8 cellular contexts compared by ENCODE assay signal in the genomic region with DNA sequence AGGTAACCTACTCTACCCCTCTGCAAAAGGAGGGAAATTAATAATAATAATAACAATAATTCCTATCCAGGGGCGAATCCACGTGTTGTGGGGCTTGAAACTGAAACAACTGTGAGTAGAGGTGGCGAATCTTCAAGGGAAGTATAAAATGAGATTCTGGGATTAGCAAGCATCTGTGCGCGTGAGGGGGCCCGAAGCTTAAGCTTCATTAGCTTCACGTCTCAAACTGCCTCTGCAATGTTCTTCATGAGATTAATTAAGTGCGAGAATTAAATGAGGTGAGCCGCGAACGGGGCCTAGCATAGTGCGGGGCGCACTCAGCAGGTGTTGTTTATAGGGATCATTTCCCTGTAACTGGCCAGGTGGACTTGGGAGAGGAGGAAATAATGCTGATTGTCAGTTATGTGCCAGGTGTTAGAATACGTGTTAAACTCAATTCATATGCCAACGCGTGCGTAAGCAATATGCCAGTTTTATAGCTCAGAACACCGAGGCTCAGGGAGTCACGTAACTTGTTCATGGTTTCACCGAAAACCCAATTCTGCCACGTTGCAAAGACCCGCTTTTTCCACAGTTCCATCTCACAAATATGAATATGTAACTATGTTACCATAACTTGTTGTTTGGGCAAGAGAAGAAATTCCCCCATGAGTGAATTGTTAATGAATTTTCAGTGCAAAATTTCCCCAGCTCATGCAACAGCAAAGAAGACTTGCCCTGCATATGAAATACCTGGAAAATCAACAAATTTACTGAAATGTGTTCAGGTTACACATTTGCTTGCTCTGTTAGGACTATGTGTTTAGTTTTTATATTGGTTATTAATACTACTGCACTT. TPM values are rescaled to one million over a fixed set of nuclear protein-coding genes. Genes with fewer than 3 reads are reported as not detected.
DNase-seq lines count a peak whose midpoint lies in the region; ATAC-seq and TF ChIP-seq lines count a peak whose summit lies in the region.

No MANE protein-coding gene starts in this region.

- H3K79me2 ChIP-seq in mammary epithelial cell (ENCODE audit: insufficient read depth, low read length), result no peaks in the 10 kb centered on the region

- intact Hi-C loops in heart left ventricle (cut with DNase I), result no loop called here
- intact Hi-C loops in Right ventricle myocardium superior (cut with DNase I), result no loop called here
- intact Hi-C loops in mammary epithelial cell (cut with micrococcal nuclease), result no loop called here

- no peaks in the 10 kb centered on the region for H3K36me3 ChIP-seq in heart left ventricle
- no peaks in the 10 kb centered on the region for H3K36me3 ChIP-seq in mammary epithelial cell (ENCODE audit: insufficient read depth, low read length)
- H3K36me3 ChIP-seq in mucosa of stomach (ENCODE audit: control insufficient read depth, insufficient read depth, low read length), result no peaks in the 10 kb centered on the region

- H3K4me2 ChIP-seq in mammary epithelial cell (ENCODE audit: insufficient read depth, low read depth, low read length), result peak overlapping the region; percentile 100

- no peak for TF ChIP-seq POLR2A in heart left ventricle (IDR thresholded peaks at IDR 0.05)

- peak overlapping the region; percentile 96 for H2AFZ ChIP-seq in mammary epithelial cell (ENCODE audit: low read depth, low read length)

- DNase-seq in heart left ventricle, result no peak
- no peak for DNase-seq in Right ventricle myocardium superior
- peak; percentile 81 to 92 for DNase-seq in NCI-H524 (lab: John Stamatoyannopoulos, UW)
- no peak for DNase-seq in mammary epithelial cell
- no peak for DNase-seq in cerebellar nuclear complex (lab: John Stamatoyannopoulos, UW)

- no peaks in the 10 kb centered on the region for H3K9me3 ChIP-seq in heart left ventricle
- no peaks in the 10 kb centered on the region for H3K9me3 ChIP-seq in mammary epithelial cell (replicated peaks; ENCODE audit: insufficient read depth, low read length)
- H3K9me3 ChIP-seq in mucosa of stomach (ENCODE audit: control insufficient read depth, low read length), result no peaks in the 10 kb centered on the region

- TF ChIP-seq CTCF in heart left ventricle (IDR thresholded peaks at IDR 0.05), result no peak
- no peak for TF ChIP-seq CTCF in mammary epithelial cell (conservative IDR thresholded peaks at IDR 0.05 in 1 of 2, IDR thresholded peaks at IDR 0.05 in 1 of 2; ENCODE audit: extremely low read depth in 1 of 2, insufficient read depth in 1 of 2, low read depth in 1 of 2, low read length in 2 of 2)

- BruUV-seq in mammary epithelial cell (replicated peaks; lab: Mats Ljungman, UMichigan), result no TSS peak

- H3K9ac ChIP-seq in mammary epithelial cell (ENCODE audit: insufficient read depth, low read length) (no peak overlapping the region), mucosa of stomach (ENCODE audit: low read length) (peak overlapping the region; percentile 78)

- H3K27me3 ChIP-seq in heart left ventricle (peaks cover 0 to 38% (median 3%) of the 10 kb centered on the region in 9 donors), mammary epithelial cell (ENCODE audit: insufficient read depth, low read length) (peaks cover 13% of the 10 kb centered on the region), mucosa of stomach (ENCODE audit: control insufficient read depth, insufficient read depth, low read length) (peaks cover 20% of the 10 kb centered on the region)

- no peaks in the 10 kb centered on the region for H4K20me1 ChIP-seq in mammary epithelial cell (ENCODE audit: insufficient read depth, low read length)

- WGBS in heart left ventricle, 4 donors, result 29 to 42% (median 34%) methylated on average over 22 of the region's 22 CpGs
- WGBS in mammary epithelial cell (ENCODE audit: low coverage, missing lambda C conversion rate), result 70% methylated on average over 22 of the region's 22 CpGs

- in situ Hi-C loops in mammary epithelial cell (cut with MboI; ENCODE audit: low sequenced_read_pairs in 2 of 2), result no loop called here

- CTCF ChIA-PET in mammary epithelial cell (lab: Charles Lee; ENCODE audit: low non-redundant PET), result no interaction called here

- H3K4me1 ChIP-seq in heart left ventricle (peaks cover 0 to 23% (median 14%) of the 10 kb centered on the region in 12 donors), mammary epithelial cell (ENCODE audit: insufficient read depth, low read length) (peaks cover 12% of the 10 kb centered on the region), mucosa of stomach (ENCODE audit: control insufficient read depth, insufficient read depth, low read length) (peaks cover 8% of the 10 kb centered on the region)

- dilution Hi-C loops in mammary epithelial cell (cut with HindIII; ENCODE audit: low sequenced_read_pairs), result no loop called here

- peak overlapping the region; percentile 52 to 81 (median 70) for H3K4me3 ChIP-seq in heart left ventricle
- H3K4me3 ChIP-seq in mammary epithelial cell (replicated peaks in 1 of 3; ENCODE audit: insufficient read depth in 1 of 3, low read depth in 2 of 3, low read length in 3 of 3), result peak overlapping the region; percentile 60 to 82 (median 62)
- peak overlapping the region; percentile 49 for H3K4me3 ChIP-seq in mucosa of stomach (ENCODE audit: low read length)

- ATAC-seq in heart left ventricle (no peak), Right ventricle myocardium superior (ENCODE audit: poor library complexity) (no peak), HG02970 (IDR thresholded peaks at IDR 0.05; ENCODE audit: low FRiP score, unreplicated experiment) (no peak), GM18519 (IDR thresholded peaks at IDR 0.05; ENCODE audit: low FRiP score, unreplicated experiment) (no peak)

- H3K27ac ChIP-seq in heart left ventricle (peak overlapping the region in 2 of 12 donors; percentile 64 to 89), mammary epithelial cell (ENCODE audit: insufficient read depth, low read depth, low read length) (no peak overlapping the region)

RNA-seq across cellular contexts. Expression of a gene that starts 30.3 kb away (rescaled TPM):
- 100 to 1,000 TPM in 8 of 9 donors, 10 to 100 TPM in 1; 99.5 to 240 (median 124) TPM for total RNA-seq in heart left ventricle
- polyA plus RNA-seq in heart left ventricle, result 100 to 1,000 TPM; 150 to 281 TPM
- 112 TPM for total RNA-seq in Right ventricle myocardium superior
- 100 to 1,000 TPM in 1 of 2 donors, 10 to 100 TPM in 1; 81.9 to 132 TPM for total RNA-seq in mammary epithelial cell
- polyA plus RNA-seq in mammary epithelial cell, result 362 TPM
- 224 TPM for polyA minus RNA-seq in mammary epithelial cell

RNA-seq across cellular contexts. Expression of a gene that starts 57.0 kb away (rescaled TPM):
- total RNA-seq in heart left ventricle (10 to 100 TPM in 5 of 9 donors, 1 to 10 TPM in 4; 6.6 to 27.3 (median 10.0) TPM), Right ventricle myocardium superior (10.8 TPM), mammary epithelial cell (10 to 100 TPM; 10.8 to 30.7 TPM)
- polyA plus RNA-seq in heart left ventricle (1 to 10 TPM; 7.7 to 9.5 TPM), mammary epithelial cell (21.9 TPM)
- polyA minus RNA-seq in mammary epithelial cell, result 41.2 TPM

Comparison
In these comparisons a context has a peak if more than half of its experiments do, and no peak if none do; other contexts are left out.
1. DNase-seq: peak in NCI-H524 (2 of 2); none in heart left ventricle (0 of 5), Right ventricle myocardium superior (single experiment), mammary epithelial cell (single experiment) and cerebellar nuclear complex (0 of 2).
2. Peak in every context shown above with its lines, with median percentiles within 50 percentile points of each other: H3K4me3 ChIP-seq.